In genomic region chr14:75999511-76000190, GRCh38 we compare ENCODE assay signal across 27 cellular contexts. TPM values are rescaled to one million over a fixed set of nuclear protein-coding genes. Genes with fewer than 3 reads are reported as not detected.
DNase-seq lines count a peak whose midpoint lies in the region; ATAC-seq, FAIRE-seq and TF ChIP-seq lines count a peak whose summit lies in the region.
"Had no signal": no experiment of that assay in that cellular context is flagged by ENCODE, and none has a peak within 500 bp of the region (broad histone marks: within the 10 kb centered on the region; RNA-seq: fewer than 3 reads in every experiment).

No MANE protein-coding gene starts in this region.

- DNase-seq in A549 (ENCODE audit: low read depth in 1 of 2, low spot score in 1 of 2) (no peak), astrocyte of the hippocampus (ENCODE audit: low read depth, low spot score) (peak; percentile 62), fibroblast of lung (ENCODE audit: low read depth in 2 of 2) (no peak), superior temporal gyrus (ENCODE audit: extremely low spot score) (peak; percentile 65), NCI-H2171 (lab: John Stamatoyannopoulos, UW) (no peak), NCI-H82 treated with DMSO at 0.1 percent for 48 hours (lab: John Stamatoyannopoulos, UW; ENCODE audit: unreplicated experiment) (no peak), H9 (no peak)
- DNase-seq: AML-193; C1 segment of cervical spinal cord; Caco-2; CD8-positive, alpha-beta T cell; GDM1; GOT3; HCEC 1CT; KBM-7; MG63; NCI-H1105 treated with DMSO at 0.1 percent for 48 hours; NCI-H2029; NCI-H446 treated with DMSO at 0.1 percent for 48 hours; NCI-H526; NCI-H82; Right ventricle myocardium superior; RPMI8226 had no signal

- H3K4me1 ChIP-seq in A549 (no peaks in the 10 kb centered on the region), fibroblast of lung (ENCODE audit: control insufficient read depth, extremely low read depth, insufficient read depth, low read length) (peaks cover 12% of the 10 kb centered on the region), H9 (ENCODE audit: insufficient read depth, low read length) (no peaks in the 10 kb centered on the region)
- H3K4me1 ChIP-seq: Caco-2, SJSA1 had no signal

- H3K56ac ChIP-seq in H9 (ENCODE audit: insufficient read length, low read depth, low read length): no peak overlapping the region

- no peak overlapping the region for H2BK15ac ChIP-seq in H9 (ENCODE audit: low read depth, low read length)

- peak; percentile 32 for FAIRE-seq in A549 (lab: Jason Lieb, UNC)
- FAIRE-seq: A204.1, GM12878 had no signal

- CTCF ChIA-PET in A549 (lab: Yijun Ruan, JAX): interaction anchor here (0.9 to 3.5 kb wide), 2 partner anchors 289 to 354 kb away, joined by 3 to 16 read pairs; no protein-coding TSS in a partner anchor

- H4K20me1 ChIP-seq in fibroblast of lung (ENCODE audit: control insufficient read depth, extremely low read depth, insufficient read depth, low read length) (no peaks in the 10 kb centered on the region), H9 (ENCODE audit: control insufficient read depth, insufficient read depth, insufficient read length) (no peaks in the 10 kb centered on the region)

- H2AFZ ChIP-seq in fibroblast of lung (ENCODE audit: low read length) (no peak overlapping the region), H9 (ENCODE audit: low read length) (no peak overlapping the region)

- H3K27ac ChIP-seq in A549 (no peak overlapping the region), fibroblast of lung (ENCODE audit: insufficient read depth, low read length) (peak overlapping the region; percentile 1), H9 (ENCODE audit: insufficient read length, low read depth, low read length) (no peak overlapping the region)
- H3K27ac ChIP-seq: SJSA1 had no signal

- TF ChIP-seq RAD21 in A549 (conservative IDR thresholded peaks at IDR 0.05 in 1 of 2, IDR thresholded peaks at IDR 0.05 in 1 of 2): no peak

- no peak overlapping the region for H3K4ac ChIP-seq in H9 (ENCODE audit: low read depth, low read length)

- no peak overlapping the region for H3K9ac ChIP-seq in fibroblast of lung (ENCODE audit: insufficient read depth, low read length)
- no peak overlapping the region for H3K9ac ChIP-seq in H9 (ENCODE audit: extremely low read depth, insufficient read length, low read length)

- no peaks in the 10 kb centered on the region for H3K79me1 ChIP-seq in H9 (ENCODE audit: insufficient read depth, low read depth, low read length, poor library complexity, severe bottlenecking)

- H3K9me3 Mint-ChIP-seq in H9: peaks cover 6 to 8% of the 10 kb centered on the region in 2 experiments

- ATAC-seq in A549 (no peak), GM21717 (IDR thresholded peaks at IDR 0.05; ENCODE audit: unreplicated experiment) (no peak)
- ATAC-seq: CD8-positive, alpha-beta T cell; GM12878 had no signal

- H3K23ac ChIP-seq in H9 (ENCODE audit: insufficient read length, low read depth, low read length): no peak overlapping the region

- H3K27me3 Mint-ChIP-seq in H9 (ENCODE audit: low read depth): no peaks in the 10 kb centered on the region

- no peak overlapping the region for H2BK120ac ChIP-seq in H9 (ENCODE audit: low read depth, low read length, poor library complexity, severe bottlenecking)

- H3K4me3 Mint-ChIP-seq in H9: no peak overlapping the region
- H3K4me3 Mint-ChIP-seq: CD8-positive, alpha-beta T cell had no signal

- no peak for TF ChIP-seq CTCF in A549 (IDR thresholded peaks at IDR 0.05)
- TF ChIP-seq CTCF in fibroblast of lung (conservative IDR thresholded peaks at IDR 0.05 in 1 of 2, IDR thresholded peaks at IDR 0.05 in 1 of 2; ENCODE audit: low read depth in 1 of 2, low read length in 2 of 2): no peak
- no peak for TF ChIP-seq CTCF in H9 (conservative IDR thresholded peaks at IDR 0.05)

- no peak overlapping the region for H3K14ac ChIP-seq in H9 (ENCODE audit: insufficient read depth, low read length)

- H3K27me3 ChIP-seq in fibroblast of lung (ENCODE audit: control insufficient read depth, insufficient read depth, low read length) (no peaks in the 10 kb centered on the region), H9 (ENCODE audit: insufficient read depth, low read length) (no peaks in the 10 kb centered on the region)
- H3K27me3 ChIP-seq: MG63, SJSA1 had no signal

- no peak overlapping the region for H3K18ac ChIP-seq in H9 (ENCODE audit: insufficient read length, low read depth, low read length)

- H4K8ac ChIP-seq in H9 (replicated peaks; ENCODE audit: insufficient read length, low read depth, low read length): no peak overlapping the region

- no peak for TF ChIP-seq POLR2A in A549 (IDR thresholded peaks at IDR 0.05; ENCODE audit: low read length)

- no peak overlapping the region for H3K27ac Mint-ChIP-seq in H9
- H3K27ac Mint-ChIP-seq: CD8-positive, alpha-beta T cell had no signal

- H2AK5ac ChIP-seq in H9 (ENCODE audit: insufficient read length, low read length): no peak overlapping the region

- H4K91ac ChIP-seq in H9 (ENCODE audit: insufficient read length, low read depth, low read length): no peak overlapping the region

- no peaks in the 10 kb centered on the region for H3K4me1 Mint-ChIP-seq in H9

- peaks cover 27 to 45% (median 43%) of the 10 kb centered on the region in 3 experiments for H3K36me3 Mint-ChIP-seq in H9 (ENCODE audit: insufficient read depth in 1 of 3, low read depth in 3 of 3)

- no peak overlapping the region for H2BK12ac ChIP-seq in H9 (ENCODE audit: insufficient read length, low read depth, low read length)

- no peak overlapping the region for H2BK5ac ChIP-seq in H9 (ENCODE audit: insufficient read length, low read length)

- H4K5ac ChIP-seq in H9 (ENCODE audit: insufficient read length, low read depth, low read length): no peak overlapping the region

- no peak overlapping the region for H2BK20ac ChIP-seq in H9 (ENCODE audit: low read depth, low read length, poor library complexity, severe bottlenecking)

- H3K4me2 ChIP-seq in A549: no peak overlapping the region
- H3K4me2 ChIP-seq in fibroblast of lung (ENCODE audit: extremely low read depth, insufficient read depth, low read length): no peak overlapping the region
- no peak overlapping the region for H3K4me2 ChIP-seq in H9 (ENCODE audit: insufficient read depth, insufficient read length, low read length)

- POLR2A ChIA-PET in A549 (lab: Yijun Ruan, JAX): no interaction called here

- peaks cover 2% of the 10 kb centered on the region for H3K36me3 ChIP-seq in fibroblast of lung (ENCODE audit: control insufficient read depth, insufficient read depth, low read length)
- H3K36me3 ChIP-seq: MG63, SJSA1 had no signal

- WGBS in A549 (ENCODE audit: missing lambda C conversion rate): 93% methylated on average over 6 of the region's 6 CpGs
- 100% methylated on average over 1 of the region's 6 CpGs for WGBS in H9 (ENCODE audit: extremely low coverage, insufficient read length, low lambda C conversion rate)

- H3T11ph ChIP-seq in H9 (ENCODE audit: low read length): no peak overlapping the region

- no peaks in the 10 kb centered on the region for H3K79me2 ChIP-seq in fibroblast of lung (ENCODE audit: control insufficient read depth, insufficient read depth, low read length)
- H3K79me2 ChIP-seq in H9 (ENCODE audit: insufficient read depth, low read length): no peaks in the 10 kb centered on the region

- TF ChIP-seq EP300 in A549 (IDR thresholded peaks at IDR 0.05): no peak

- no peak overlapping the region for H3K4me3 ChIP-seq in A549
- H3K4me3 ChIP-seq in fibroblast of lung (replicated peaks in 1 of 4; ENCODE audit: control extremely low read depth in 1 of 4, insufficient read depth in 1 of 4, low read depth in 3 of 4, low read length in 4 of 4): no peak overlapping the region
- H3K4me3 ChIP-seq: GM12878, MG63, SJSA1 had no signal

- H3K9me3 ChIP-seq in A549 (peaks cover 5% of the 10 kb centered on the region; the same call in 1 of the 3 replicates), fibroblast of lung (ENCODE audit: control insufficient read depth, insufficient read depth, low read depth, low read length) (no peaks in the 10 kb centered on the region), H9 (ENCODE audit: control insufficient read depth, low read depth, low read length) (no peaks in the 10 kb centered on the region)
- H3K9me3 ChIP-seq: MG63, SJSA1 had no signal

- no peaks in the 10 kb centered on the region for H3K23me2 ChIP-seq in H9 (ENCODE audit: insufficient read length, low read depth, low read length, poor library complexity, severe bottlenecking)

TF ChIP-seq in A549, 52 proteins besides CTCF, POLR2A, EP300 and RAD21 (continues in another document):
- TF ChIP-seq HOXB13 (CRISPR knock-in tag; IDR thresholded peaks at IDR 0.05; ENCODE audit: low read depth): no peak

RNA-seq across cellular contexts. Expression of gene IFT43, which starts 14.1 kb away (rescaled TPM):
- polyA plus RNA-seq in A549 (2011; rRNA removed): 44.8 and 49.4 TPM in 2 replicates
- 42.7 and 49.2 TPM in 2 replicates for polyA plus RNA-seq in A549 (2012; cell fraction: cytosol; rRNA removed)
- 32.1 and 44.3 TPM in 2 replicates for polyA plus RNA-seq in A549 (2012; cell fraction: nucleus; rRNA removed)
- 46.4 to 49.0 TPM (median 46.6 TPM) in 3 replicates for polyA plus RNA-seq in A549 (2017; fragmentation: RNase III; extraction: RNeasy Plus Mini Kit Qiagen cat#74134 plus additional on column Dnase treatment)
- 17.7 and 29.7 TPM in 2 replicates for polyA minus RNA-seq in A549 (2011; rRNA and poly(A)+ RNA removed)
- 28.8 and 35.2 TPM in 2 replicates for total RNA-seq in fibroblast of lung
- 41.2 and 54.9 TPM in 2 replicates for polyA plus RNA-seq in fibroblast of lung
- polyA plus RNA-seq in fibroblast of lung (2012): 40.7 and 58.6 TPM in 2 replicates
- polyA minus RNA-seq in fibroblast of lung (ENCODE audit: low replicate concordance): 15.2 and 23.1 TPM in 2 replicates
- 18.6 and 21.2 TPM in 2 replicates for total RNA-seq in H9 (2021)

RNA-seq across cellular contexts. Expression of gene TGFB3, which starts 17.9 kb away (rescaled TPM):
- polyA plus RNA-seq in A549 (2011; rRNA removed): 0.85 and 2.0 TPM in 2 replicates
- 1.1 and 1.8 TPM in 2 replicates for polyA plus RNA-seq in A549 (2012; cell fraction: cytosol; rRNA removed)
- 2.7 and 3.6 TPM in 2 replicates for polyA plus RNA-seq in A549 (2012; cell fraction: nucleus; rRNA removed)
- 1.3 to 1.5 TPM (median 1.3 TPM) in 3 replicates for polyA plus RNA-seq in A549 (2017; fragmentation: RNase III; extraction: RNeasy Plus Mini Kit Qiagen cat#74134 plus additional on column Dnase treatment)
- polyA minus RNA-seq in A549 (2011; rRNA and poly(A)+ RNA removed): 0.62 and 1.5 TPM in 2 replicates
- 5.9 and 10.5 TPM in 2 replicates for total RNA-seq in fibroblast of lung
- polyA plus RNA-seq in fibroblast of lung: 7.8 and 30.8 TPM in 2 replicates
- 5.0 and 19.4 TPM in 2 replicates for polyA plus RNA-seq in fibroblast of lung (2012)
- polyA minus RNA-seq in fibroblast of lung (ENCODE audit: low replicate concordance): 13.9 and 44.3 TPM in 2 replicates
- total RNA-seq in H9 (2021): 0.20 and 0.37 TPM in 2 replicates

Comparison
In these comparisons a context has a peak if more than half of its experiments do, and no peak if none do; other contexts are left out.
1. DNase-seq: peak in astrocyte of the hippocampus (single experiment) and superior temporal gyrus (single experiment); none in A549 (0 of 2), fibroblast of lung (0 of 2), NCI-H2171 (single experiment), NCI-H82 treated with DMSO at 0.1 percent for 48 hours (single experiment) and H9 (single experiment).